ENCODE assay signal across 17 cellular contexts in the genomic region with DNA sequence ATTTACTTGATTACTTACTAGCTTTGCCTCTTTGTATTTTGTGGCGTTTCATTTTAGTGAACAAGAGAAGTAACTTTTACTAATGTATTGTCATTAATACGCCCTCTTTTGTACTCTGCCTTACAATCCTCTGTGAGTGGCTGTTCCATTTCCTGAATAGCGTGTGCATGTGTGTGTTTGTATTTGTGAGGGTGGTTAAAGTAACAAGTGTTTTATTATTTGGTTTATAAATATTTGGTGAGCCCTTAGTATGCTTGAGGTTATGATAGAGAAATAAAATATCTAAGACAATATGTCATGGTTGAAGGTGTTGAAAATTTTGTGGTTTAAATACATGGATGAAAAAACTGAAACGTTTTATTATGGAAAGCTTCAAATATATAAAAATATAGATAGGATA.
"Had no signal": no experiment of that assay in that cellular context is flagged by ENCODE, and none has a peak within 500 bp of the region (broad histone marks: within the 10 kb centered on the region; RNA-seq: fewer than 3 reads in every experiment).

No MANE protein-coding gene starts in this region.

- H3K27me3 ChIP-seq: breast epithelium, gastrocnemius medialis, heart right ventricle, testis had no signal

- H3K9me3 ChIP-seq: breast epithelium, gastrocnemius medialis, heart right ventricle, testis had no signal

- H3K4me3 ChIP-seq: breast epithelium, gastrocnemius medialis, heart right ventricle, testis had no signal

- H3K27ac ChIP-seq: gastrocnemius medialis, testis had no signal

- H3K36me3 ChIP-seq: breast epithelium, gastrocnemius medialis had no signal

- H3K4me1 ChIP-seq: breast epithelium, testis had no signal

- ATAC-seq: effector memory CD8-positive, alpha-beta T cell; gastrocnemius medialis; left lobe of liver; natural killer cell; stimulated activated naive CD8-positive, alpha-beta T cell treated with anti-CD3 and anti-CD28 coated beads, Interleukin-15, amount 100 ng/mL, for 72 hours; WTC11 had no signal

- DNase-seq: activated CD4-positive, alpha-beta T cell treated with anti-CD3 and anti-CD28 coated beads for 48 hours; activated CD8-positive, alpha-beta memory T cell treated with anti-CD3 and anti-CD28 coated beads for 24 hours; activated naive CD8-positive, alpha-beta T cell treated with anti-CD3 and anti-CD28 coated beads, Interleukin-2, amount 10 ng/mL, durations not matched to agents 7 days and 5 days; cerebellar nuclear complex; effector memory CD8-positive, alpha-beta T cell; gastrocnemius medialis; heart right ventricle; mesenchymal stem cell; natural killer cell; nucleus accumbens; right cardiac atrium; stimulated activated naive CD8-positive, alpha-beta T cell treated with anti-CD3 and anti-CD28 coated beads, Interleukin-15, amount 100 ng/mL, for 72 hours; T-helper 2 cell; testis had no signal
